In the genomic region with DNA sequence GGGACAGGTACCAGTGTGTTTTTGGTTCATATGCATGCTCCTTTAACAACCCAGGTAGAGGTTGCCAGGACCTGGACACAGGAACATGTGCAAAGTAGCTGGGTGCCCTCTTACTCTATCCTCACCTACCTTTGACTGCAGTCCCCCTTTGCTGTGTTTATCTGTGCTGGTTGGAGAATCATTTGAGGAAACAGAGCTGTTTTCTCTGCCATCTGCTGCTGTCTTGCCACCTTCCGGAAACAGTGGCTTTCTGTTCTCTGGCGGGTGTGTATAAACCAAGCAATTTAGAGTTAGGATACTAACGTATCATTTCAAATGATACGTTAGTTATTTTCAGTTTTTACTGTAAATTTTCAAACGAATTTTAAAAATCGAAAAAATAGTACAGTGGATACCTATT, we compare ENCODE assay signal across 18 cellular contexts.
DNase-seq lines count a peak whose midpoint lies in the region; ATAC-seq lines count a peak whose summit lies in the region.
"Had no signal": no experiment of that assay in that cellular context is flagged by ENCODE, and none has a peak within 500 bp of the region (broad histone marks: within the 10 kb centered on the region; RNA-seq: fewer than 3 reads in every experiment).

No MANE protein-coding gene starts in this region.

- ATAC-seq in HG03354 (IDR thresholded peaks at IDR 0.05; ENCODE audit: poor library complexity, severe bottlenecking, unreplicated experiment): no peak
- ATAC-seq: Panc1 had no signal

- DNase-seq in NCI-H2171 (lab: John Stamatoyannopoulos, UW): peak; percentile 15
- peak; percentile 87 for DNase-seq in cerebellar cortex (ENCODE audit: low spot score)
- DNase-seq in hippocampal formation (lab: John Stamatoyannopoulos, UW): peak; percentile 22 to 66
- peak; percentile 72 for DNase-seq in superior temporal gyrus (ENCODE audit: extremely low spot score)
- no peak for DNase-seq in NCI-H446 (lab: John Stamatoyannopoulos, UW)
- DNase-seq in NCI-H526 (lab: John Stamatoyannopoulos, UW): no peak
- DNase-seq: AML-193; CD8-positive, alpha-beta memory T cell; DMS53; EL; Karpas-422; MV-4-11; NCI-H1694; NCI-H774; SIG-M5; SK-N-SH had no signal

Comparison
In these comparisons a context has a peak if more than half of its experiments do, and no peak if none do; other contexts are left out.
1. DNase-seq: peak in NCI-H2171 (single experiment), cerebellar cortex (single experiment), hippocampal formation (2 of 2) and superior temporal gyrus (single experiment); none in NCI-H446 (0 of 2) and NCI-H526 (0 of 2).